Comparison of ENCODE assay signal across 8 cellular contexts in genomic region chr1:172742599-172743500, GRCh38.
A peak's percentile ranks its signal among the peaks of the same experiment; 100 is the strongest.
DNase-seq lines count a peak whose midpoint lies in the region; ATAC-seq, FAIRE-seq and TF ChIP-seq lines count a peak whose summit lies in the region.

No MANE protein-coding gene starts in this region.

- no peak overlapping the region for H3K4me3 Mint-ChIP-seq in stimulated activated effector memory CD8-positive, alpha-beta T cell treated with anti-CD3 and anti-CD28 coated beads, Interleukin-12 subunit alpha, Interleukin-12 subunit beta, amount 100 ng/mL, for 72 hours

- peak; percentile 65 for DNase-seq in DMS53 (lab: John Stamatoyannopoulos, UW)
- DNase-seq in RKO (ENCODE audit: low spot score): peak; percentile 57
- DNase-seq in fibroblast of mammary gland (ENCODE audit: low read depth): peak; percentile 70
- DNase-seq in small intestine: peak; percentile 40
- no peak for DNase-seq in stimulated activated effector memory CD8-positive, alpha-beta T cell treated with anti-CD3 and anti-CD28 coated beads, Interleukin-12 subunit alpha, Interleukin-12 subunit beta, amount 100 ng/mL, for 72 hours (ENCODE audit: low spot score in 2 of 2)

- no peaks in the 10 kb centered on the region for H3K9me3 Mint-ChIP-seq in stimulated activated effector memory CD8-positive, alpha-beta T cell treated with anti-CD3 and anti-CD28 coated beads, Interleukin-12 subunit alpha, Interleukin-12 subunit beta, amount 100 ng/mL, for 72 hours

- WGBS in small intestine, 3 donors: 16 to 20% (median 18%) methylated on average over 8 of the region's 8 CpGs

- peaks cover 4 to 17% of the 10 kb centered on the region in 2 donors for H3K4me1 ChIP-seq in small intestine (ENCODE audit: control insufficient read depth in 2 of 2, insufficient read depth in 1 of 2, low read depth in 1 of 2, low read length in 1 of 2)

- ATAC-seq in HG03354 (IDR thresholded peaks at IDR 0.05; ENCODE audit: poor library complexity, severe bottlenecking, unreplicated experiment) (peak; percentile 21), HG03095 (IDR thresholded peaks at IDR 0.05; ENCODE audit: unreplicated experiment) (no peak), GM21717 (IDR thresholded peaks at IDR 0.05; ENCODE audit: unreplicated experiment) (no peak)
- ATAC-seq in stimulated activated effector memory CD8-positive, alpha-beta T cell treated with anti-CD3 and anti-CD28 coated beads, Interleukin-12 subunit alpha, Interleukin-12 subunit beta, amount 100 ng/mL, for 72 hours: no peak

- no peak overlapping the region for H3K27ac ChIP-seq in small intestine (ENCODE audit: low read depth in 1 of 2, low read length in 1 of 2)

- no peaks in the 10 kb centered on the region for H3K9me3 ChIP-seq in small intestine (ENCODE audit: control insufficient read depth, low read depth)

- FAIRE-seq in small intestine (lab: Jason Lieb, UNC): no peak

- TF ChIP-seq CTCF in fibroblast of mammary gland (conservative IDR thresholded peaks at IDR 0.05; ENCODE audit: control insufficient read depth, insufficient read depth, low read depth, low read length): peak; percentile 85

- H3K27ac Mint-ChIP-seq in stimulated activated effector memory CD8-positive, alpha-beta T cell treated with anti-CD3 and anti-CD28 coated beads, Interleukin-12 subunit alpha, Interleukin-12 subunit beta, amount 100 ng/mL, for 72 hours: no peak overlapping the region

- peaks cover 32% of the 10 kb centered on the region for H3K4me1 Mint-ChIP-seq in stimulated activated effector memory CD8-positive, alpha-beta T cell treated with anti-CD3 and anti-CD28 coated beads, Interleukin-12 subunit alpha, Interleukin-12 subunit beta, amount 100 ng/mL, for 72 hours

- H3K36me3 Mint-ChIP-seq in stimulated activated effector memory CD8-positive, alpha-beta T cell treated with anti-CD3 and anti-CD28 coated beads, Interleukin-12 subunit alpha, Interleukin-12 subunit beta, amount 100 ng/mL, for 72 hours: no peaks in the 10 kb centered on the region

- no peak overlapping the region for H3K4me3 ChIP-seq in fibroblast of mammary gland (ENCODE audit: control insufficient read depth, low read depth, low read length)
- no peak overlapping the region for H3K4me3 ChIP-seq in small intestine (ENCODE audit: low read depth in 1 of 2, low read length in 2 of 2)

- H3K27me3 ChIP-seq in small intestine (ENCODE audit: control insufficient read depth in 2 of 2, insufficient read depth in 2 of 2, low read length in 2 of 2): no peaks in the 10 kb centered on the region

- no peaks in the 10 kb centered on the region for H3K36me3 ChIP-seq in small intestine (ENCODE audit: control insufficient read depth in 2 of 2, insufficient read depth in 2 of 2, low read length in 2 of 2)

Comparison
In these comparisons a context has a peak if more than half of its experiments do, and no peak if none do; other contexts are left out.
1. DNase-seq: peak in DMS53 (single experiment), RKO (single experiment), fibroblast of mammary gland (single experiment) and small intestine (single experiment); none in stimulated activated effector memory CD8-positive, alpha-beta T cell treated with anti-CD3 and anti-CD28 coated beads, Interleukin-12 subunit alpha, Interleukin-12 subunit beta, amount 100 ng/mL, for 72 hours (0 of 2).